Comparison of ENCODE assay signal across 8 cellular contexts in the genomic region with DNA sequence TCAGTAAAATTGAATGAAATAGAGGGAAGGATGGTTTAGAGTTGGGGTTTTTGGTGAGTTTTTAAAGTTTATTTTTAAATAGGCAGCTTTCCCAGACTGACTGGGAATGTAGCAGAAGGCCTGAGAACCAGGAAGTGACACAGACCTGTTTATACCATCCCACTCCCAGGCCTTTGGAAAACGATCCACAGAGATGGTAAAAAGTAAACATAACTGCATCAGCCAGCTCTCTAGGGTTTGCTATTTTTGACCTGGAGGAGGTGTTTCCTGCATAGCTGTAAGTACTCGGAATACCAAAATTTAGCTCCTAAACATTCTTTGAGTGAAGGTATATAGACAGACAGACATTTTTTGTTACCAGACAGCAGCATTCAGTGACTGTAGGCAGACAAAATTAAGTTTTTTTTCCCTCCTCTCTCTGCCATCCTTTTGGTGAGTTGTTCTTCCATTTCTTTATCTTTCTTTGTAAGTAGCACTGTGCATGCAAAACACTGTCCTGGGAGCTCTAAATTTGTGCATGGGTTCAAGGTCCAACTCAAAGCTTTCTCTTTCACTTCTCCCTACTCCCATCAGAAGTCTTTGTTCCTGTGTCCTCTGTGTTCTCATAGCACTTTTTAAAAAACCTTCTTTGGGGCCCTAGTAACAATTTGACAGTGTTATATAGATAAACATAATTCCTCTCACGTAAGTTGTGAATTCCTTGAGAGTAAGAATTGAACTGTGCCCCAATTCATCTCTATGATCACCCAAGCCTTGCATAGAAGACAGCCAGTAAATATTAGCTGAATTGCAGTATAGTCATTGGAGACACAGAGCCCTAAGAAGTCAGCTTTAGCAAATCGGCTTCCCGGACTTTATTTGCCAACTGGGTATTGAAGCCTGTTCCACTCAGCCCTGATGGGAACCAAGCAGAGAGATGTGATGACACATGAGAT. TPM values are rescaled to one million over a fixed set of nuclear protein-coding genes. Genes with fewer than 3 reads are reported as not detected.
DNase-seq lines count a peak whose midpoint lies in the region; ATAC-seq and TF ChIP-seq lines count a peak whose summit lies in the region.

No MANE protein-coding gene starts in this region.

- POLR2A ChIA-PET in activated CD8-positive, alpha-beta T cell treated with anti-CD3 and anti-CD28 coated beads, Interleukin-2, amount 10 ng/mL, durations not matched to agents 7 days and 5 days (lab: Charles Lee): interaction anchor here (1.0 to 1.1 kb wide), 5 partner anchors 11 to 23 kb away, joined by 3 to 5 read pairs (median 4); no protein-coding TSS in a partner anchor

- TF ChIP-seq EP300 in upper lobe of left lung (IDR thresholded peaks at IDR 0.05): no peak

- ATAC-seq in HG03460 (IDR thresholded peaks at IDR 0.05; ENCODE audit: unreplicated experiment): peak; percentile 48
- ATAC-seq in upper lobe of left lung (ENCODE audit: low FRiP score in 2 of 2): no peak
- ATAC-seq in HG03439 (IDR thresholded peaks at IDR 0.05; ENCODE audit: unreplicated experiment): no peak
- ATAC-seq in activated CD8-positive, alpha-beta T cell treated with anti-CD3 and anti-CD28 coated beads, Interleukin-2, amount 10 ng/mL, durations not matched to agents 7 days and 5 days: no peak

- no peaks in the 10 kb centered on the region for H3K27me3 Mint-ChIP-seq in activated T-helper 2 cell treated with anti-CD3 and anti-CD28 coated beads, Interferon-gamma antibody, Interleukin-2, Interleukin-4, amounts not matched to agents 10 μg/mL and 5 μg/mL and 100 μg/mL, durations not matched to agents 14 hours and 24 hours and 36 hours (ENCODE audit: low read depth)
- no peaks in the 10 kb centered on the region for H3K27me3 Mint-ChIP-seq in activated CD8-positive, alpha-beta T cell treated with anti-CD3 and anti-CD28 coated beads, Interleukin-2, amount 10 ng/mL, durations not matched to agents 7 days and 5 days (ENCODE audit: low read depth)

- no peak for TF ChIP-seq CTCF in upper lobe of left lung (IDR thresholded peaks at IDR 0.05)

- CTCF ChIA-PET in activated CD8-positive, alpha-beta T cell treated with anti-CD3 and anti-CD28 coated beads, Interleukin-2, amount 10 ng/mL, durations not matched to agents 7 days and 5 days (lab: Charles Lee): interaction anchor here (1.2 to 5.3 kb wide), 5 partner anchors 11 to 78 kb away, joined by 3 to 21 read pairs (median 5); no protein-coding TSS in a partner anchor

- WGBS in upper lobe of left lung, 2 donors: 11 to 30% methylated on average over 5 of the region's 5 CpGs

- H3K4me3 ChIP-seq in upper lobe of left lung: no peak overlapping the region

- H3K9me3 Mint-ChIP-seq in activated T-helper 2 cell treated with anti-CD3 and anti-CD28 coated beads, Interferon-gamma antibody, Interleukin-2, Interleukin-4, amounts not matched to agents 10 μg/mL and 5 μg/mL and 100 μg/mL, durations not matched to agents 14 hours and 24 hours and 36 hours: no peaks in the 10 kb centered on the region
- H3K9me3 Mint-ChIP-seq in activated CD8-positive, alpha-beta T cell treated with anti-CD3 and anti-CD28 coated beads, Interleukin-2, amount 10 ng/mL, durations not matched to agents 7 days and 5 days (ENCODE audit: insufficient read depth): no peaks in the 10 kb centered on the region

- no peaks in the 10 kb centered on the region for H3K36me3 ChIP-seq in upper lobe of left lung

- intact Hi-C loops in activated T-helper 2 cell treated with anti-CD3 and anti-CD28 coated beads, Interferon-gamma antibody, Interleukin-2, Interleukin-4, amounts not matched to agents 10 μg/mL and 5 μg/mL and 100 μg/mL, durations not matched to agents 14 hours and 24 hours and 36 hours (cut with micrococcal nuclease): no loop called here

- H3K27ac Mint-ChIP-seq in activated T-helper 2 cell treated with anti-CD3 and anti-CD28 coated beads, Interferon-gamma antibody, Interleukin-2, Interleukin-4, amounts not matched to agents 10 μg/mL and 5 μg/mL and 100 μg/mL, durations not matched to agents 14 hours and 24 hours and 36 hours: peak overlapping the region; percentile 62
- H3K27ac Mint-ChIP-seq in activated CD8-positive, alpha-beta T cell treated with anti-CD3 and anti-CD28 coated beads, Interleukin-2, amount 10 ng/mL, durations not matched to agents 7 days and 5 days: no peak overlapping the region

- H3K36me3 Mint-ChIP-seq in activated T-helper 2 cell treated with anti-CD3 and anti-CD28 coated beads, Interferon-gamma antibody, Interleukin-2, Interleukin-4, amounts not matched to agents 10 μg/mL and 5 μg/mL and 100 μg/mL, durations not matched to agents 14 hours and 24 hours and 36 hours (ENCODE audit: low read depth): peaks cover 21% of the 10 kb centered on the region
- H3K36me3 Mint-ChIP-seq in activated CD8-positive, alpha-beta T cell treated with anti-CD3 and anti-CD28 coated beads, Interleukin-2, amount 10 ng/mL, durations not matched to agents 7 days and 5 days (ENCODE audit: low read depth): peaks cover 25% of the 10 kb centered on the region

- H3K4me1 ChIP-seq in upper lobe of left lung: peaks cover 88 to 100% (median 89%) of the 10 kb centered on the region in 4 donors

- no peak overlapping the region for H3K4me3 Mint-ChIP-seq in activated T-helper 2 cell treated with anti-CD3 and anti-CD28 coated beads, Interferon-gamma antibody, Interleukin-2, Interleukin-4, amounts not matched to agents 10 μg/mL and 5 μg/mL and 100 μg/mL, durations not matched to agents 14 hours and 24 hours and 36 hours (ENCODE audit: low read depth)
- H3K4me3 Mint-ChIP-seq in activated CD8-positive, alpha-beta T cell treated with anti-CD3 and anti-CD28 coated beads, Interleukin-2, amount 10 ng/mL, durations not matched to agents 7 days and 5 days: no peak overlapping the region

- peaks cover 76% of the 10 kb centered on the region for H3K4me1 Mint-ChIP-seq in activated T-helper 2 cell treated with anti-CD3 and anti-CD28 coated beads, Interferon-gamma antibody, Interleukin-2, Interleukin-4, amounts not matched to agents 10 μg/mL and 5 μg/mL and 100 μg/mL, durations not matched to agents 14 hours and 24 hours and 36 hours (ENCODE audit: low read depth)
- H3K4me1 Mint-ChIP-seq in activated CD8-positive, alpha-beta T cell treated with anti-CD3 and anti-CD28 coated beads, Interleukin-2, amount 10 ng/mL, durations not matched to agents 7 days and 5 days (ENCODE audit: low read depth): peaks cover 68% of the 10 kb centered on the region

- H3K9me3 ChIP-seq in upper lobe of left lung: no peaks in the 10 kb centered on the region

- peak overlapping the region; percentile 71 to 88 (median 80) for H3K27ac ChIP-seq in upper lobe of left lung

- no peaks in the 10 kb centered on the region for H3K27me3 ChIP-seq in upper lobe of left lung

- no peak for TF ChIP-seq POLR2A in upper lobe of left lung (IDR thresholded peaks at IDR 0.05)

- DNase-seq in NCI-H2029 (lab: John Stamatoyannopoulos, UW) (peak; percentile 48), NCI-H2029 treated with DMSO at 0.1 percent for 48 hours (lab: John Stamatoyannopoulos, UW) (no peak), kidney tubule cell (ENCODE audit: low spot score) (peak; percentile 53), upper lobe of left lung (no peak)
- DNase-seq in activated T-helper 2 cell treated with anti-CD3 and anti-CD28 coated beads, Interferon-gamma antibody, Interleukin-2, Interleukin-4, amounts not matched to agents 10 μg/mL and 5 μg/mL and 100 μg/mL, durations not matched to agents 14 hours and 24 hours and 36 hours (ENCODE audit: low spot score): no peak
- no peak for DNase-seq in activated CD8-positive, alpha-beta T cell treated with anti-CD3 and anti-CD28 coated beads, Interleukin-2, amount 10 ng/mL, durations not matched to agents 7 days and 5 days

RNA-seq across cellular contexts. Expression of a gene that starts 37.4 kb away (rescaled TPM):
- 46.6 and 46.7 TPM in 2 replicates for total RNA-seq in activated T-helper 2 cell treated with anti-CD3 and anti-CD28 coated beads, Interferon-gamma antibody, Interleukin-2, Interleukin-4, amounts not matched to agents 10 μg/mL and 5 μg/mL and 100 μg/mL, durations not matched to agents 14 hours and 24 hours and 36 hours
- total RNA-seq in upper lobe of left lung: 10 to 100 TPM; 63.4 to 90.4 (median 81.6) TPM
- total RNA-seq in activated CD8-positive, alpha-beta T cell treated with anti-CD3 and anti-CD28 coated beads, Interleukin-2, amount 10 ng/mL, durations not matched to agents 7 days and 5 days: 10 to 100 TPM; 40.0 to 43.1 TPM

Comparison
In these comparisons a context has a peak if more than half of its experiments do, and no peak if none do; other contexts are left out.
1. DNase-seq: peak in NCI-H2029 (single experiment) and kidney tubule cell (single experiment); none in NCI-H2029 treated with DMSO at 0.1 percent for 48 hours (single experiment), activated T-helper 2 cell treated with anti-CD3 and anti-CD28 coated beads, Interferon-gamma antibody, Interleukin-2, Interleukin-4, amounts not matched to agents 10 μg/mL and 5 μg/mL and 100 μg/mL, durations not matched to agents 14 hours and 24 hours and 36 hours (single experiment), upper lobe of left lung (0 of 2) and activated CD8-positive, alpha-beta T cell treated with anti-CD3 and anti-CD28 coated beads, Interleukin-2, amount 10 ng/mL, durations not matched to agents 7 days and 5 days (single experiment).